Comparison of ENCODE assay signal across 7 cellular contexts in the genomic region with DNA sequence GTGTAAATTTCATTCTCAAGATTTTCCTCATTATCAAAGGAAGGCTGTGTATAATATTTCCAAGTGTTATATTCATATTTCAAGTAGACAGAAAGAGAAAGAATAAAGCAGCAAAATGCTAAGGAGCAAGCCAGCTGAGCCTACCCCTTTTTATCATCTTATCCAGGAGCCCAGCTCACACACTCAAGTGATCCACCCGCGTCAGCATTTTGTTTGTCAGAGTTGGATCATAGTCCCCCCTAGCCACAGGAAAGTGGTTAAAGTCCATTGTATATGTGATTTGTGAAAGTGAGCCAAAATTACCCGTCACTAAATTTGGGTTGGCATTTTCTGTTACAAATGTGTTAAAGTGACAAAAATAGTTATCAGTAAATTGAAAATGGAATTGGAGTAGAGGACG.
"Had no signal": no experiment of that assay in that cellular context is flagged by ENCODE, and none has a peak within 500 bp of the region (broad histone marks: within the 10 kb centered on the region; RNA-seq: fewer than 3 reads in every experiment).

No MANE protein-coding gene starts in this region.

- H3K4me3 ChIP-seq: GM23338, HAP-1, K562 had no signal

- H3K4me1 ChIP-seq: HAP-1 had no signal

- H3K9me3 ChIP-seq: HAP-1 had no signal

- FAIRE-seq: K562 had no signal

- H3K4me2 ChIP-seq: GM23338 had no signal

- H2AFZ ChIP-seq: GM23338 had no signal

- DNase-seq: H7, HFFc6, KG1 had no signal

- ATAC-seq: GM23338, HCT116, K562 had no signal

- H3K36me3 ChIP-seq: HAP-1 had no signal
